Comparison of ENCODE assay signal across 8 cellular contexts in the genomic region with DNA sequence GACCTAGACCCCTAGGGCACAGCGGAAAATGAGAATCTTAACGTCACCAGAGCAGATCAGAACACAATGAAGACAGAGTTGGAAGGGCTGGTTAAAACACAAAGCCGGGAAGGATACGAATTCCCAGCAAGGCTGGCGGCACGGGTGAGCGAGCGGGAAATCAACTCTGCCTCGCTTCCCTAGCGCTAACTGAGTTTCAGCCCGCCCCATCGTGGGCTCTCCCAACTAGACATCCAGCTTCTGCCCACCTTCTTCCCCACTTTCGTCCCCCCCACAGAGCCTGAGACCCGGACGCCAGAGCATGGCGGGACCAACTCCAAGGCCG. TPM values are rescaled to one million over a fixed set of nuclear protein-coding genes. Genes with fewer than 3 reads are reported as not detected.
DNase-seq lines count a peak whose midpoint lies in the region; ATAC-seq and TF ChIP-seq lines count a peak whose summit lies in the region.

No MANE protein-coding gene starts in this region.

- peak overlapping the region; percentile 92 for H3K27ac ChIP-seq in C4-2B
- peak overlapping the region; percentile 95 for H3K27ac ChIP-seq in ectodermal cell (ENCODE audit: insufficient read depth, low read depth, low read length, poor library complexity, severe bottlenecking)

- DNase-seq in LNCaP clone FGC (ENCODE audit: low read depth) = no peak
- DNase-seq in NCI-H2107 (lab: John Stamatoyannopoulos, UW) = no peak
- DNase-seq in GM20000 (ENCODE audit: low spot score) = no peak
- no peak for DNase-seq in activated CD4-positive, alpha-beta T cell treated with anti-CD3 and anti-CD28 coated beads, Interleukin-2, amount 50 U/mL, for 48 hours

- H3K9me3 Mint-ChIP-seq in nephron = peaks cover 10% of the 10 kb centered on the region

- H3K4me3 ChIP-seq in LNCaP clone FGC (ENCODE audit: low read depth, low read length) (peak overlapping the region; percentile 79), ectodermal cell (ENCODE audit: insufficient read depth, low read depth, low read length) (peak overlapping the region; percentile 98)

- no peaks in the 10 kb centered on the region for H3K27me3 Mint-ChIP-seq in nephron (ENCODE audit: low read depth)

- H3K36me3 Mint-ChIP-seq in nephron (ENCODE audit: low read depth) = peaks cover 27% of the 10 kb centered on the region

- H3K4me1 ChIP-seq in ectodermal cell (ENCODE audit: control insufficient read depth, insufficient read depth, low read length) = peaks cover 7% of the 10 kb centered on the region

- no peaks in the 10 kb centered on the region for H3K9me3 ChIP-seq in ectodermal cell (ENCODE audit: control insufficient read depth, low read length)

- ATAC-seq in HG03354 (IDR thresholded peaks at IDR 0.05; ENCODE audit: poor library complexity, severe bottlenecking, unreplicated experiment) = no peak

- H3K27me3 ChIP-seq in ectodermal cell (ENCODE audit: control insufficient read depth, insufficient read depth, low read length, poor library complexity, severe bottlenecking) = no peaks in the 10 kb centered on the region

- H3K27ac Mint-ChIP-seq in nephron = peak overlapping the region; percentile 92 to 98 (median 98)

- H3K36me3 ChIP-seq in ectodermal cell (ENCODE audit: control insufficient read depth, insufficient read depth, low read length) = peaks cover 20% of the 10 kb centered on the region

- no peak for TF ChIP-seq CTCF in C4-2B (conservative IDR thresholded peaks at IDR 0.05)
- no peak for TF ChIP-seq CTCF in LNCaP clone FGC (IDR thresholded peaks at IDR 0.05; ENCODE audit: control insufficient read depth, extremely low read depth, insufficient read depth)
- TF ChIP-seq CTCF in nephron (IDR thresholded peaks at IDR 0.05; ENCODE audit: unreplicated experiment in 3 of 3) = no peak
- no peak for TF ChIP-seq CTCF in GM20000 (IDR thresholded peaks at IDR 0.05; ENCODE audit: extremely low read depth, missing control alignments)

- 0% methylated on average over 17 of the region's 17 CpGs for WGBS in ectodermal cell, 2 experiments

- H3K4me1 Mint-ChIP-seq in nephron = peaks cover 26% of the 10 kb centered on the region

- peak overlapping the region; percentile 88 to 97 (median 90) for H3K4me3 Mint-ChIP-seq in nephron

RNA-seq across cellular contexts. Expression of a gene that starts 0.4 kb away (rescaled TPM):
- polyA plus RNA-seq in ectodermal cell (2013, experiment 1 of 4) = 36.1 TPM
- 42.5 TPM for polyA plus RNA-seq in ectodermal cell (2013, experiment 2 of 4)
- 27.5 TPM for polyA plus RNA-seq in ectodermal cell (2013, experiment 3 of 4)
- 30.2 TPM for polyA plus RNA-seq in ectodermal cell (2013, experiment 4 of 4)

RNA-seq across cellular contexts. Expression of a gene that starts 34.1 kb away (rescaled TPM):
- 55.7 TPM for polyA plus RNA-seq in ectodermal cell (2013, experiment 1 of 4)
- 55.4 TPM for polyA plus RNA-seq in ectodermal cell (2013, experiment 2 of 4)
- polyA plus RNA-seq in ectodermal cell (2013, experiment 3 of 4) = 54.5 TPM
- polyA plus RNA-seq in ectodermal cell (2013, experiment 4 of 4) = 54.4 TPM
